Comparison of ENCODE assay signal across 10 cellular contexts in genomic region chr1:154418898-154419619, GRCh38. TPM values are rescaled to one million over a fixed set of nuclear protein-coding genes. Genes with fewer than 3 reads are reported as not detected.
A peak's percentile ranks its signal among the peaks of the same experiment; 100 is the strongest.
DNase-seq lines count a peak whose midpoint lies in the region; ATAC-seq and TF ChIP-seq lines count a peak whose summit lies in the region.
"Had no signal": no experiment of that assay in that cellular context is flagged by ENCODE, and none has a peak within 500 bp of the region (broad histone marks: within the 10 kb centered on the region; RNA-seq: fewer than 3 reads in every experiment).

No MANE protein-coding gene starts in this region.

- H4K91ac ChIP-seq in neuronal stem cell (ENCODE audit: low read depth, low read length, poor library complexity) = no peak overlapping the region

- H3K4ac ChIP-seq in neuronal stem cell (ENCODE audit: low read length) = no peak overlapping the region

- H3K4me2 ChIP-seq in OCI-LY7 (ENCODE audit: low read length) (no peak overlapping the region), neuronal stem cell (ENCODE audit: insufficient read depth, low read length, poor library complexity, severe bottlenecking) (no peak overlapping the region)

- peaks cover 24% of the 10 kb centered on the region for H3K4me1 Mint-ChIP-seq in WTC11

- no peaks in the 10 kb centered on the region for H3K9me2 ChIP-seq in OCI-LY7 (ENCODE audit: insufficient read depth, low read length)

- H3K27ac ChIP-seq in AG04450 (ENCODE audit: low read depth, low read length) = peak overlapping the region; percentile 94
- no peak overlapping the region for H3K27ac ChIP-seq in OCI-LY7 (ENCODE audit: low read depth, low read length, poor library complexity, severe bottlenecking)
- H3K27ac ChIP-seq in neuronal stem cell (replicated peaks; ENCODE audit: low read length) = no peak overlapping the region

- WGBS in neuronal stem cell (ENCODE audit: extremely low coverage in 2 of 2, insufficient read length in 2 of 2, insufficient replicate concordance in 1 of 2), 2 donors = no CpG with 5 or more reads among the region's 5 CpGs

- H2BK15ac ChIP-seq in neuronal stem cell (ENCODE audit: low read length) = peak overlapping the region; percentile 38

- H3K79me1 ChIP-seq in neuronal stem cell (ENCODE audit: low read depth, low read length) = no peaks in the 10 kb centered on the region

- ATAC-seq in HG02759 (IDR thresholded peaks at IDR 0.05; ENCODE audit: unreplicated experiment) (no peak), WTC11 (no peak)

- H2BK120ac ChIP-seq in neuronal stem cell (ENCODE audit: low read depth, low read length) = no peak overlapping the region

- no peak overlapping the region for H3K27ac Mint-ChIP-seq in WTC11

- peaks cover 5% of the 10 kb centered on the region for H3K27me3 ChIP-seq in AG04450 (ENCODE audit: control insufficient read depth, insufficient read depth, low read length)
- no peaks in the 10 kb centered on the region for H3K27me3 ChIP-seq in endocrine pancreas (ENCODE audit: control insufficient read depth, insufficient read depth, low read length)
- H3K27me3 ChIP-seq in neuronal stem cell (ENCODE audit: control insufficient read depth in 3 of 3, insufficient read depth in 3 of 3, low read depth in 1 of 3, low read length in 3 of 3) = no peaks in the 10 kb centered on the region

- H3K9ac ChIP-seq in endocrine pancreas (ENCODE audit: control insufficient read depth, insufficient read depth, low read length) (peak overlapping the region; percentile 39), neuronal stem cell (ENCODE audit: low read depth, low read length, poor library complexity) (no peak overlapping the region)

- no peaks in the 10 kb centered on the region for H3K36me3 ChIP-seq in OCI-LY7 (ENCODE audit: insufficient read depth, low read length)
- H3K36me3 ChIP-seq in endocrine pancreas (ENCODE audit: control insufficient read depth, insufficient read depth, low read length) = no peaks in the 10 kb centered on the region
- no peaks in the 10 kb centered on the region for H3K36me3 ChIP-seq in neuronal stem cell (replicated peaks in 1 of 2; ENCODE audit: control insufficient read depth in 2 of 2, insufficient read depth in 2 of 2, low read length in 2 of 2)

- CTCF ChIA-PET in AG04450 (lab: Charles Lee) (interaction anchor here (1.6 to 1.9 kb wide), 3 partner anchors 12 to 84 kb away, joined by 4 to 9 read pairs (median 5); no protein-coding TSS in a partner anchor), OCI-LY7 (lab: Charles Lee; ENCODE audit: unreplicated experiment) (no interaction called here), WTC11 (lab: Charles Lee) (interaction anchor here (0.6 to 2.2 kb wide), 2 partner anchors 128 to 604 kb away, joined by 3 to 10 read pairs; no protein-coding TSS in a partner anchor)

- H2BK5ac ChIP-seq in neuronal stem cell (ENCODE audit: low read length) = no peak overlapping the region

- no peaks in the 10 kb centered on the region for H3K27me3 Mint-ChIP-seq in WTC11 (ENCODE audit: low read depth)
- H3K27me3 Mint-ChIP-seq: effector memory CD8-positive, alpha-beta T cell had no signal

- no peak for DNase-seq in AG04450 (ENCODE audit: low read depth, low spot score)
- no peak for DNase-seq in OCI-LY7 (ENCODE audit: low spot score)
- DNase-seq in neuronal stem cell (ENCODE audit: low spot score) = no peak
- DNase-seq in NCI-H69 (lab: John Stamatoyannopoulos, UW) = no peak
- DNase-seq in WTC11 (ENCODE audit: low spot score) = no peak
- no peak for DNase-seq in G401 (ENCODE audit: low spot score)
- DNase-seq: DMS79 treated with DMSO at 0.1 percent for 48 hours; effector memory CD8-positive, alpha-beta T cell had no signal

- H3K9me3 ChIP-seq in AG04450 (ENCODE audit: control insufficient read depth, insufficient read depth, low read length) = no peaks in the 10 kb centered on the region
- no peaks in the 10 kb centered on the region for H3K9me3 ChIP-seq in OCI-LY7 (ENCODE audit: low read length)
- no peaks in the 10 kb centered on the region for H3K9me3 ChIP-seq in endocrine pancreas (ENCODE audit: control insufficient read depth, low read length)
- no peaks in the 10 kb centered on the region for H3K9me3 ChIP-seq in neuronal stem cell (replicated peaks in 1 of 2; ENCODE audit: control insufficient read depth in 2 of 2, insufficient read depth in 1 of 2, low read depth in 1 of 2, low read length in 2 of 2)

- POLR2A ChIA-PET in AG04450 (lab: Yijun Ruan, JAX) = interaction anchor here (0.8 to 1.7 kb wide), 4 partner anchors 11 to 26 kb away, joined by 3 to 9 read pairs (median 5); no protein-coding TSS in a partner anchor
- POLR2A ChIA-PET in OCI-LY7 (lab: Charles Lee) = interaction anchor here (1.4 kb wide), 1 partner anchor 11 kb away, joined by 3 read pairs; no protein-coding TSS in a partner anchor
- POLR2A ChIA-PET in WTC11 (lab: Charles Lee) = no interaction called here

- H3K4me1 ChIP-seq in OCI-LY7 (ENCODE audit: insufficient read depth, low read length, poor library complexity, severe bottlenecking) = peaks cover 2% of the 10 kb centered on the region
- peaks cover 9% of the 10 kb centered on the region for H3K4me1 ChIP-seq in endocrine pancreas (ENCODE audit: control insufficient read depth, insufficient read depth, low read length)
- peaks cover 9 to 16% of the 10 kb centered on the region in 2 donors for H3K4me1 ChIP-seq in neuronal stem cell (ENCODE audit: control insufficient read depth in 2 of 2, insufficient read depth in 1 of 2, low read depth in 1 of 2, low read length in 2 of 2)

- H3K79me2 ChIP-seq in OCI-LY7 (ENCODE audit: insufficient read depth, low read depth, low read length) = no peaks in the 10 kb centered on the region

- no peak overlapping the region for H4K8ac ChIP-seq in neuronal stem cell (ENCODE audit: low read depth, low read length)

- no peak overlapping the region for H2BK12ac ChIP-seq in neuronal stem cell (ENCODE audit: low read length)

- no TSS peak for BruUV-seq in OCI-LY7 (replicated peaks; lab: Mats Ljungman, UMichigan)

- in situ Hi-C loops in G401 (cut with HindIII; ENCODE audit: low sequenced_read_pairs) = no loop called here

- H3K18ac ChIP-seq in neuronal stem cell (ENCODE audit: low read length) = peak overlapping the region; percentile 13

- no peaks in the 10 kb centered on the region for H4K20me1 ChIP-seq in OCI-LY7 (ENCODE audit: insufficient read depth, low read length)

- no peaks in the 10 kb centered on the region for H3K9me3 Mint-ChIP-seq in WTC11
- H3K9me3 Mint-ChIP-seq: effector memory CD8-positive, alpha-beta T cell had no signal

- H2AFZ ChIP-seq in OCI-LY7 (ENCODE audit: low read length) (0 out of 2 replicates have a peak overlapping the region, but pooled peaks have one; percentile 17), neuronal stem cell (ENCODE audit: low read length) (peak overlapping the region; percentile 40)

- no peak overlapping the region for H3K4me3 ChIP-seq in AG04450 (ENCODE audit: low read depth, low read length)
- H3K4me3 ChIP-seq in OCI-LY7 (ENCODE audit: low read depth, low read length, poor library complexity, severe bottlenecking) = no peak overlapping the region
- H3K4me3 ChIP-seq in endocrine pancreas (ENCODE audit: control insufficient read depth, insufficient read depth, low read length) = no peak overlapping the region
- no peak overlapping the region for H3K4me3 ChIP-seq in neuronal stem cell (ENCODE audit: low read length in 2 of 2)

- H3K36me3 Mint-ChIP-seq in WTC11 = no peaks in the 10 kb centered on the region

- H3K4me3 Mint-ChIP-seq in WTC11 = no peak overlapping the region

- no peak for TF ChIP-seq CTCF in AG04450 (IDR thresholded peaks at IDR 0.05; ENCODE audit: low read depth, low read length)
- TF ChIP-seq CTCF in OCI-LY7 (conservative IDR thresholded peaks at IDR 0.05; ENCODE audit: low read length) = no peak
- no peak for TF ChIP-seq CTCF in WTC11 (IDR thresholded peaks at IDR 0.05)

- H3K23ac ChIP-seq in neuronal stem cell (ENCODE audit: low read depth, low read length, poor library complexity) = no peak overlapping the region

- intact Hi-C loops in OCI-LY7 (cut with micrococcal nuclease; ENCODE audit: unreplicated experiment) = no loop called here

- H3K14ac ChIP-seq in neuronal stem cell (ENCODE audit: low read length) = no peak overlapping the region

- H2AK5ac ChIP-seq in neuronal stem cell (ENCODE audit: low read depth, low read length) = peak overlapping the region; percentile 15

TF ChIP-seq in WTC11, 78 proteins besides CTCF, POLR2A, EP300 and RAD21 (continues in another document):
- TF ChIP-seq CBFB (CRISPR knock-in tag; IDR thresholded peaks at IDR 0.05; ENCODE audit: low read depth) = no peak
- TF ChIP-seq NFE2L1 (CRISPR knock-in tag; IDR thresholded peaks at IDR 0.05) = no peak
- TF ChIP-seq ZSCAN18 (CRISPR knock-in tag; IDR thresholded peaks at IDR 0.05) = no peak
- no peak for TF ChIP-seq SOX15 (CRISPR knock-in tag; IDR thresholded peaks at IDR 0.05)
- no peak for TF ChIP-seq ZNF671 (CRISPR knock-in tag; IDR thresholded peaks at IDR 0.05)
- no peak for TF ChIP-seq ZMAT4 (CRISPR knock-in tag; IDR thresholded peaks at IDR 0.05)
- no peak for TF ChIP-seq ZNF423 (CRISPR knock-in tag; IDR thresholded peaks at IDR 0.05)

RNA-seq across cellular contexts. Expression of gene IL6R, which starts 13.9 kb away (rescaled TPM):
- polyA plus RNA-seq in AG04450 (2011; rRNA removed) = 5.9 and 6.1 TPM in 2 replicates
- polyA minus RNA-seq in AG04450 (2011; rRNA and poly(A)+ RNA removed) = 8.3 and 14.7 TPM in 2 replicates
- total RNA-seq in OCI-LY7 (2014; rRNA removed; shearing (Covaris generic)) = not detected in 2 replicates
- total RNA-seq in OCI-LY7 (2022) (not detected in 2 replicates), WTC11 (2021) (3.2 to 7.0 TPM (median 3.4 TPM) in 3 replicates)
- 0.08 TPM for polyA plus RNA-seq in neuronal stem cell (2013, experiment 1 of 2)
- polyA plus RNA-seq in neuronal stem cell (2013, experiment 2 of 2) = 0.10 TPM
- 4.7 and 44.7 TPM in 2 replicates for total RNA-seq in G401 (2014; rRNA removed; shearing (Covaris generic))
